In the genomic region with DNA sequence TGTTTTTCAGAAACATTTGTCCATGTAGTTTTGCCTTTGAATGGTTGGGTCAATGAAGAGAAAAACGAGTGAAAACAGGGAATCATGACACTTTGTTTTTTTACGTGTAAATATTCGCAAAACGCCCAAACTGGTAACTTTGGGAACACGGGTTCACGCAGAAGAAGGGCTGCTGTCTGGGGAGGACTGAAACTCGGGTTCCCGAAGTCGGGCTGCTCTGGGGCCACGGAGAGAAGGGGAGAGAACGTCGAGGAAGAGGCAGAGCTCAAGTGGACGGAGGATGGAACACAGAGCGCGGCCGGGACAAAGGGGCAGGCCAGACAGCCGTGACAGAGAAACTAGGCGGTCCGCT, we compare ENCODE assay signal across 9 cellular contexts. TPM values are rescaled to one million over a fixed set of nuclear protein-coding genes. Genes with fewer than 3 reads are reported as not detected.
A peak's percentile ranks its signal among the peaks of the same experiment; 100 is the strongest.
DNase-seq lines count a peak whose midpoint lies in the region; ATAC-seq and TF ChIP-seq lines count a peak whose summit lies in the region.
"Had no signal": no experiment of that assay in that cellular context is flagged by ENCODE, and none has a peak within 500 bp of the region (broad histone marks: within the 10 kb centered on the region; RNA-seq: fewer than 3 reads in every experiment).

No MANE protein-coding gene starts in this region.

- DNase-seq in CD14-positive monocyte (ENCODE audit: low spot score): no peak
- DNase-seq in HL-60 (ENCODE audit: low read depth in 1 of 2, low spot score in 1 of 2): no peak
- peak; percentile 12 for DNase-seq in stimulated activated CD8-positive, alpha-beta memory T cell treated with anti-CD3 and anti-CD28 coated beads, Interleukin-15, amount 100 ng/mL, for 24 hours (ENCODE audit: low read depth)
- DNase-seq in A172 (ENCODE audit: low spot score): no peak
- DNase-seq in KG1 (lab: John Stamatoyannopoulos, UW): no peak

- H3K4me1 Mint-ChIP-seq in CD14-positive monocyte: peaks cover 15% of the 10 kb centered on the region
- H3K4me1 Mint-ChIP-seq in activated naive CD8-positive, alpha-beta T cell (ENCODE audit: low read depth): peaks cover 20% of the 10 kb centered on the region

- H3K9me3 ChIP-seq in iPS-18a (ENCODE audit: control insufficient read depth, low read depth, low read length): no peaks in the 10 kb centered on the region

- H3K9me3 Mint-ChIP-seq in CD14-positive monocyte: peaks cover 0 to 7% (median 1%) of the 10 kb centered on the region in 7 donors
- H3K9me3 Mint-ChIP-seq in activated naive CD8-positive, alpha-beta T cell (ENCODE audit: low read depth): no peaks in the 10 kb centered on the region

- peak overlapping the region; percentile 85 for H3K9ac ChIP-seq in iPS-18a (ENCODE audit: low read length)

- intact Hi-C loops in CD14-positive monocyte (cut with micrococcal nuclease): loop anchor here (2.0 to 10.0 kb wide), 4 partner anchors 46 to 1556 kb away; a partner anchor contains a TSS

- peak overlapping the region; percentile 87 for H3K27ac ChIP-seq in HL-60 (replicated peaks)
- peak overlapping the region; percentile 67 for H3K27ac ChIP-seq in iPS-18a (ENCODE audit: low read length)
- H3K27ac ChIP-seq: SK-N-MC had no signal

- H3K4me3 ChIP-seq in HL-60 (replicated peaks; ENCODE audit: insufficient read depth, low read length) (peak overlapping the region; percentile 57), iPS-18a (ENCODE audit: low read length) (peak overlapping the region; percentile 77)
- H3K4me3 ChIP-seq: SK-N-MC had no signal

- peak; percentile 49 for ATAC-seq in GM19351 (IDR thresholded peaks at IDR 0.05; ENCODE audit: unreplicated experiment)

- H3K36me3 Mint-ChIP-seq in CD14-positive monocyte: peaks cover 3 to 6% of the 10 kb centered on the region in 2 donors
- peaks cover 9% of the 10 kb centered on the region for H3K36me3 Mint-ChIP-seq in activated naive CD8-positive, alpha-beta T cell

- peak overlapping the region; percentile 90 to 99 (median 96) for H3K27ac Mint-ChIP-seq in CD14-positive monocyte
- H3K27ac Mint-ChIP-seq in activated naive CD8-positive, alpha-beta T cell: peak overlapping the region; percentile 77

- H3K4me1 ChIP-seq in iPS-18a (ENCODE audit: control insufficient read depth, low read depth, low read length): peaks cover 8% of the 10 kb centered on the region

- H3K27me3 Mint-ChIP-seq in CD14-positive monocyte (ENCODE audit: low read depth in 3 of 3): peaks cover 0 to 4% (median 0%) of the 10 kb centered on the region in 3 donors
- no peaks in the 10 kb centered on the region for H3K27me3 Mint-ChIP-seq in activated naive CD8-positive, alpha-beta T cell

- H3K27me3 ChIP-seq in HL-60 (ENCODE audit: insufficient read depth, poor library complexity, severe bottlenecking) (no peaks in the 10 kb centered on the region), iPS-18a (ENCODE audit: control insufficient read depth, insufficient read depth, low read length) (no peaks in the 10 kb centered on the region)

- TF ChIP-seq CTCF in CD14-positive monocyte (IDR thresholded peaks at IDR 0.05) (no peak), HL-60 (IDR thresholded peaks at IDR 0.05; ENCODE audit: insufficient read depth, low read length) (no peak)

- H3K36me3 ChIP-seq in iPS-18a (ENCODE audit: control insufficient read depth, low read depth, low read length): no peaks in the 10 kb centered on the region

- H3K4me3 Mint-ChIP-seq in CD14-positive monocyte: peak overlapping the region; percentile 91 to 93
- peak overlapping the region; percentile 94 for H3K4me3 Mint-ChIP-seq in activated naive CD8-positive, alpha-beta T cell

RNA-seq across cellular contexts. Expression of a gene that starts 0.5 kb away (rescaled TPM):
- polyA plus RNA-seq in CD14-positive monocyte: 10 to 100 TPM in 1 of 2 donors, 1 to 10 TPM in 1; 7.8 to 24.8 TPM
- total RNA-seq in A172 (2014; rRNA removed; shearing (Covaris generic)): 16.4 and 34.4 TPM in 2 replicates

RNA-seq across cellular contexts. Expression of a gene that starts 43.0 kb away (rescaled TPM):
- polyA plus RNA-seq in CD14-positive monocyte: 1 to 10 TPM; 2.4 to 5.7 TPM
- total RNA-seq in A172 (2014; rRNA removed; shearing (Covaris generic)): 17.0 and 32.1 TPM in 2 replicates
